9 cellular contexts compared by ENCODE assay signal in genomic region chr3:57100046-57100695, GRCh38. TPM values are rescaled to one million over a fixed set of nuclear protein-coding genes. Genes with fewer than 3 reads are reported as not detected.
DNase-seq lines count a peak whose midpoint lies in the region; ATAC-seq and TF ChIP-seq lines count a peak whose summit lies in the region.
"Had no signal": no experiment of that assay in that cellular context is flagged by ENCODE, and none has a peak within 500 bp of the region (broad histone marks: within the 10 kb centered on the region; RNA-seq: fewer than 3 reads in every experiment).

No MANE protein-coding gene starts in this region.

- no peaks in the 10 kb centered on the region for H3K9me3 Mint-ChIP-seq in activated T-helper 1 cell treated with anti-CD3 and anti-CD28 coated beads, Interleukin-12 subunit alpha, Interleukin-12 subunit beta, Interleukin-2, Interleukin-4 antibody, amounts not matched to agents 30 ng/mL and 10 ng/mL and 1 ng/mL, durations not matched to agents 14 hours and 24 hours and 36 hours

- H3K9me3 ChIP-seq in RWPE2 (ENCODE audit: severe bottlenecking) = no peaks in the 10 kb centered on the region

- H3K4me3 ChIP-seq in Jurkat, Clone E6-1 (ENCODE audit: low read length) = no peak overlapping the region
- H3K4me3 ChIP-seq in RWPE2 (ENCODE audit: severe bottlenecking) = no peak overlapping the region
- no peak overlapping the region for H3K4me3 ChIP-seq in foreskin fibroblast (ENCODE audit: low read depth in 1 of 2, low read length in 2 of 2)
- H3K4me3 ChIP-seq: skin epidermis had no signal

- H3K27ac Mint-ChIP-seq in activated T-helper 1 cell treated with anti-CD3 and anti-CD28 coated beads, Interleukin-12 subunit alpha, Interleukin-12 subunit beta, Interleukin-2, Interleukin-4 antibody, amounts not matched to agents 30 ng/mL and 10 ng/mL and 1 ng/mL, durations not matched to agents 14 hours and 24 hours and 36 hours = no peak overlapping the region

- peak; percentile 70 for ATAC-seq in RWPE2 (ENCODE audit: low read depth)

- intact Hi-C loops in activated T-helper 1 cell treated with anti-CD3 and anti-CD28 coated beads, Interleukin-12 subunit alpha, Interleukin-12 subunit beta, Interleukin-2, Interleukin-4 antibody, amounts not matched to agents 30 ng/mL and 10 ng/mL and 1 ng/mL, durations not matched to agents 14 hours and 24 hours and 36 hours (cut with micrococcal nuclease) = loop anchor here (5.0 kb wide), 2 partner anchors 67 to 127 kb away; partner anchors contain the start of genes APPL1 and IL17RD

- H3K4me3 Mint-ChIP-seq in activated T-helper 1 cell treated with anti-CD3 and anti-CD28 coated beads, Interleukin-12 subunit alpha, Interleukin-12 subunit beta, Interleukin-2, Interleukin-4 antibody, amounts not matched to agents 30 ng/mL and 10 ng/mL and 1 ng/mL, durations not matched to agents 14 hours and 24 hours and 36 hours = no peak overlapping the region

- H3K4me1 ChIP-seq in RWPE2 (ENCODE audit: insufficient read depth, poor library complexity, severe bottlenecking) = peaks cover 6% of the 10 kb centered on the region

- no peaks in the 10 kb centered on the region for H3K27me3 ChIP-seq in RWPE2 (ENCODE audit: insufficient read depth, poor library complexity, severe bottlenecking)

- peak; percentile 60 for DNase-seq in NCI-H2196 (lab: John Stamatoyannopoulos, UW; ENCODE audit: unreplicated experiment)
- no peak for DNase-seq in NCI-H2196 treated with DMSO at 0.1 percent for 48 hours (lab: John Stamatoyannopoulos, UW; ENCODE audit: unreplicated experiment)
- peak; percentile 65 for DNase-seq in Jurkat, Clone E6-1 (ENCODE audit: low read depth, low spot score)
- no peak for DNase-seq in RWPE2 (ENCODE audit: low spot score)
- peak; percentile 31 for DNase-seq in activated T-helper 1 cell treated with anti-CD3 and anti-CD28 coated beads, Interleukin-12 subunit alpha, Interleukin-12 subunit beta, Interleukin-2, Interleukin-4 antibody, amounts not matched to agents 30 ng/mL and 10 ng/mL and 1 ng/mL, durations not matched to agents 14 hours and 24 hours and 36 hours (ENCODE audit: low spot score)
- DNase-seq in foreskin fibroblast = peak; percentile 61 to 88
- DNase-seq in occipital lobe (lab: John Stamatoyannopoulos, UW) = peak; percentile 44
- peak; percentile 82 for DNase-seq in ureter (ENCODE audit: low spot score)

- no peaks in the 10 kb centered on the region for H3K4me1 Mint-ChIP-seq in activated T-helper 1 cell treated with anti-CD3 and anti-CD28 coated beads, Interleukin-12 subunit alpha, Interleukin-12 subunit beta, Interleukin-2, Interleukin-4 antibody, amounts not matched to agents 30 ng/mL and 10 ng/mL and 1 ng/mL, durations not matched to agents 14 hours and 24 hours and 36 hours (ENCODE audit: low read depth)

- H3K27me3 Mint-ChIP-seq in activated T-helper 1 cell treated with anti-CD3 and anti-CD28 coated beads, Interleukin-12 subunit alpha, Interleukin-12 subunit beta, Interleukin-2, Interleukin-4 antibody, amounts not matched to agents 30 ng/mL and 10 ng/mL and 1 ng/mL, durations not matched to agents 14 hours and 24 hours and 36 hours (ENCODE audit: insufficient read depth) = peaks cover 2% of the 10 kb centered on the region

- peak; percentile 94 for TF ChIP-seq CTCF in RWPE2 (IDR thresholded peaks at IDR 0.05; ENCODE audit: poor library complexity, severe bottlenecking)
- TF ChIP-seq CTCF in foreskin fibroblast (IDR thresholded peaks at IDR 0.05; ENCODE audit: low read depth, low read length) = peak; percentile 81

- H3K36me3 Mint-ChIP-seq in activated T-helper 1 cell treated with anti-CD3 and anti-CD28 coated beads, Interleukin-12 subunit alpha, Interleukin-12 subunit beta, Interleukin-2, Interleukin-4 antibody, amounts not matched to agents 30 ng/mL and 10 ng/mL and 1 ng/mL, durations not matched to agents 14 hours and 24 hours and 36 hours (ENCODE audit: low read depth) = no peaks in the 10 kb centered on the region

- no peak overlapping the region for H3K27ac ChIP-seq in RWPE2 (ENCODE audit: poor library complexity, severe bottlenecking)

- no peaks in the 10 kb centered on the region for H3K36me3 ChIP-seq in RWPE2 (ENCODE audit: low read depth)

RNA-seq across cellular contexts. Expression of gene SPATA12, which starts 39.7 kb away (rescaled TPM):
- polyA plus RNA-seq in Jurkat, Clone E6-1 (2012; ENCODE audit: insufficient read depth, insufficient read length) = not detected
- total RNA-seq in activated T-helper 1 cell treated with anti-CD3 and anti-CD28 coated beads, Interleukin-12 subunit alpha, Interleukin-12 subunit beta, Interleukin-2, Interleukin-4 antibody, amounts not matched to agents 30 ng/mL and 10 ng/mL and 1 ng/mL, durations not matched to agents 14 hours and 24 hours and 36 hours = not detected in 2 replicates
- total RNA-seq in occipital lobe (not detected), ureter (not detected)

Comparison
In these comparisons a context has a peak if more than half of its experiments do, and no peak if none do; other contexts are left out.
1. DNase-seq: peak in NCI-H2196 (single experiment), Jurkat, Clone E6-1 (single experiment), activated T-helper 1 cell treated with anti-CD3 and anti-CD28 coated beads, Interleukin-12 subunit alpha, Interleukin-12 subunit beta, Interleukin-2, Interleukin-4 antibody, amounts not matched to agents 30 ng/mL and 10 ng/mL and 1 ng/mL, durations not matched to agents 14 hours and 24 hours and 36 hours (single experiment), foreskin fibroblast (2 of 2), occipital lobe (single experiment) and ureter (single experiment); none in NCI-H2196 treated with DMSO at 0.1 percent for 48 hours (single experiment) and RWPE2 (single experiment).